In the genomic region with DNA sequence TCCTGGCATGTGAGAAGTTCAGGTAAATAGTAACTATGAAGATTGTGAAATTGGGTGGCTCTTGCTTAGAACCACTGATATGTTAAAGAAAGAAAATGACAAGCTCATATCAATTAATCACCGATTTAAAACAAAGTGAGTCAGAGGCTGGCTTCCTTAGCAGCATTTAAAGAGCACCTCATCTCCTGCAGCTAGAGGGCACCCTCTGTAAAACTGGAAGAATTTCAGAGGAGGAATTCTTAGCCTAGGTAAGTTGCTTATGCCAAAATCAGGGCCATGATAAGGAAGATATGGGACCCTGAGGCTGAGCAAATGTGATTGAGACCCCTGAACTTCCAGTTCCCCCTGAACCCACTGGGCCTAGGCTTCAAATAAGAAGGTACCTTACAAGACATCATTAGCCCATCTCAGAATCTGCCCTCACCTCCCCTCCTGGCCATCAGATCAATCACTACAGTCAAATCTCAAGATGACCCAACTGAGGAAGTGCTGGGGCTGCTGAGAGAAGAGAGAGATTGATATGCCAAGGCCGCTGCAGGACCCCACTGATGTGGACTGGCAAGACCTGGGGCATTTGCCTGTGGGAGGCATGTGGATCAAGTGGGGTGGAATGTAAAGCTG, we compare ENCODE assay signal across 10 cellular contexts. TPM values are rescaled to one million over a fixed set of nuclear protein-coding genes. Genes with fewer than 3 reads are reported as not detected.
DNase-seq lines count a peak whose midpoint lies in the region; ATAC-seq lines count a peak whose summit lies in the region.
"Had no signal": no experiment of that assay in that cellular context is flagged by ENCODE, and none has a peak within 500 bp of the region (broad histone marks: within the 10 kb centered on the region; RNA-seq: fewer than 3 reads in every experiment).

No MANE protein-coding gene starts in this region.

- H3K4me1 Mint-ChIP-seq in activated CD8-positive, alpha-beta memory T cell treated with anti-CD3 and anti-CD28 coated beads, Interleukin-2, amount 10 ng/mL, durations not matched to agents 7 days and 5 days: peaks cover 18% of the 10 kb centered on the region

- H3K36me3 Mint-ChIP-seq in activated CD8-positive, alpha-beta memory T cell treated with anti-CD3 and anti-CD28 coated beads, Interleukin-2, amount 10 ng/mL, durations not matched to agents 7 days and 5 days: no peaks in the 10 kb centered on the region
- H3K36me3 Mint-ChIP-seq: naive B cell had no signal

- DNase-seq in Daoy (ENCODE audit: low read depth) (peak; percentile 25), glomerular visceral epithelial cell (ENCODE audit: extremely low spot score) (peak; percentile 25), substantia nigra (lab: John Stamatoyannopoulos, UW) (no peak)
- peak; percentile 58 for DNase-seq in activated CD8-positive, alpha-beta memory T cell treated with anti-CD3 and anti-CD28 coated beads, Interleukin-2, amount 10 ng/mL, durations not matched to agents 7 days and 5 days
- DNase-seq in stimulated activated naive CD4-positive, alpha-beta T cell treated with Interleukin-2 at 50 U/mL for 16 hours (lab: John Stamatoyannopoulos, UW): peak; percentile 19
- DNase-seq: naive B cell had no signal

- no peaks in the 10 kb centered on the region for H3K27me3 Mint-ChIP-seq in activated CD8-positive, alpha-beta memory T cell treated with anti-CD3 and anti-CD28 coated beads, Interleukin-2, amount 10 ng/mL, durations not matched to agents 7 days and 5 days

- H3K27ac ChIP-seq in KOPT-K1 (ENCODE audit: low read depth, low read length, poor library complexity, severe bottlenecking) (peak overlapping the region; percentile 19), substantia nigra (ENCODE audit: low read depth, low read length, poor library complexity, severe bottlenecking) (no peak overlapping the region)
- H3K27ac ChIP-seq: SJSA1 had no signal

- no peak overlapping the region for H3K27ac Mint-ChIP-seq in activated CD8-positive, alpha-beta memory T cell treated with anti-CD3 and anti-CD28 coated beads, Interleukin-2, amount 10 ng/mL, durations not matched to agents 7 days and 5 days
- H3K27ac Mint-ChIP-seq: naive B cell had no signal

- CTCF ChIA-PET in activated CD8-positive, alpha-beta memory T cell treated with anti-CD3 and anti-CD28 coated beads, Interleukin-2, amount 10 ng/mL, durations not matched to agents 7 days and 5 days (lab: Charles Lee): interaction anchor here (0.6 to 3.2 kb wide), 48 partner anchors 9 to 349 kb away, joined by 3 to 36 read pairs (median 4); a partner anchor contains a TSS

- peak; percentile 83 for ATAC-seq in activated CD8-positive, alpha-beta memory T cell treated with anti-CD3 and anti-CD28 coated beads, Interleukin-2, amount 10 ng/mL, durations not matched to agents 7 days and 5 days
- ATAC-seq in GM21360 (IDR thresholded peaks at IDR 0.05; ENCODE audit: unreplicated experiment) (no peak), HG03135 (IDR thresholded peaks at IDR 0.05; ENCODE audit: unreplicated experiment) (no peak)

- H3K36me3 ChIP-seq in KOPT-K1 (ENCODE audit: insufficient read depth, low read length): no peaks in the 10 kb centered on the region
- H3K36me3 ChIP-seq: SJSA1 had no signal

- H3K9me3 Mint-ChIP-seq in activated CD8-positive, alpha-beta memory T cell treated with anti-CD3 and anti-CD28 coated beads, Interleukin-2, amount 10 ng/mL, durations not matched to agents 7 days and 5 days (ENCODE audit: low read depth): no peaks in the 10 kb centered on the region
- H3K9me3 Mint-ChIP-seq: naive B cell had no signal

- H3K9me3 ChIP-seq in KOPT-K1 (ENCODE audit: insufficient read depth, low read length, poor library complexity, severe bottlenecking): no peaks in the 10 kb centered on the region
- H3K9me3 ChIP-seq: SJSA1 had no signal

- no peak overlapping the region for H3K4me3 Mint-ChIP-seq in activated CD8-positive, alpha-beta memory T cell treated with anti-CD3 and anti-CD28 coated beads, Interleukin-2, amount 10 ng/mL, durations not matched to agents 7 days and 5 days
- H3K4me3 Mint-ChIP-seq: naive B cell had no signal

RNA-seq across cellular contexts. Expression of a gene that starts 8.6 kb away (rescaled TPM):
- not detected in 2 replicates for total RNA-seq in Daoy (2014; rRNA removed; shearing (Covaris generic))
- total RNA-seq in activated CD8-positive, alpha-beta memory T cell treated with anti-CD3 and anti-CD28 coated beads, Interleukin-2, amount 10 ng/mL, durations not matched to agents 7 days and 5 days: 100 to 1,000 TPM; 526 to 535 TPM
- total RNA-seq: SJSA1 had no signal

RNA-seq across cellular contexts. Expression of a gene that starts 31.8 kb away (rescaled TPM):
- 0.17 TPM in 1 of 2 replicates, not detected in the other for total RNA-seq in Daoy (2014; rRNA removed; shearing (Covaris generic))
- total RNA-seq in activated CD8-positive, alpha-beta memory T cell treated with anti-CD3 and anti-CD28 coated beads, Interleukin-2, amount 10 ng/mL, durations not matched to agents 7 days and 5 days: 1 to 10 TPM; 3.0 to 3.2 TPM
- total RNA-seq: SJSA1 had no signal

RNA-seq across cellular contexts. Expression of a gene that starts 43.8 kb away (rescaled TPM):
- 5.0 and 7.1 TPM in 2 replicates for total RNA-seq in Daoy (2014; rRNA removed; shearing (Covaris generic))
- 10 to 100 TPM; 20.4 to 28.4 TPM for total RNA-seq in activated CD8-positive, alpha-beta memory T cell treated with anti-CD3 and anti-CD28 coated beads, Interleukin-2, amount 10 ng/mL, durations not matched to agents 7 days and 5 days
- total RNA-seq: SJSA1 had no signal

RNA-seq across cellular contexts. Expression of a gene that starts 46.6 kb away (rescaled TPM):
- 0.51 TPM in 1 of 2 replicates, not detected in the other for total RNA-seq in Daoy (2014; rRNA removed; shearing (Covaris generic))
- 100 to 1,000 TPM; 428 to 526 TPM for total RNA-seq in activated CD8-positive, alpha-beta memory T cell treated with anti-CD3 and anti-CD28 coated beads, Interleukin-2, amount 10 ng/mL, durations not matched to agents 7 days and 5 days
- total RNA-seq: SJSA1 had no signal

RNA-seq across cellular contexts. Expression of a gene that starts 48.2 kb away (rescaled TPM):
- not detected in 2 replicates for total RNA-seq in Daoy (2014; rRNA removed; shearing (Covaris generic))
- total RNA-seq in activated CD8-positive, alpha-beta memory T cell treated with anti-CD3 and anti-CD28 coated beads, Interleukin-2, amount 10 ng/mL, durations not matched to agents 7 days and 5 days: 100 to 1,000 TPM; 192 to 218 TPM
- total RNA-seq: SJSA1 had no signal

Comparison
In these comparisons a context has a peak if more than half of its experiments do, and no peak if none do; other contexts are left out.
1. DNase-seq: peak in Daoy (single experiment), activated CD8-positive, alpha-beta memory T cell treated with anti-CD3 and anti-CD28 coated beads, Interleukin-2, amount 10 ng/mL, durations not matched to agents 7 days and 5 days (single experiment), glomerular visceral epithelial cell (single experiment) and stimulated activated naive CD4-positive, alpha-beta T cell treated with Interleukin-2 at 50 U/mL for 16 hours (single experiment); none in substantia nigra (0 of 49).
2. RNA of a gene that starts 8.6 kb away (total RNA-seq): 526 to 535 TPM in activated CD8-positive, alpha-beta memory T cell treated with anti-CD3 and anti-CD28 coated beads, Interleukin-2, amount 10 ng/mL, durations not matched to agents 7 days and 5 days; not detected in Daoy; every median in the first group is over 100 times any median in the second.